Comparison of ENCODE assay signal across 8 cellular contexts in the genomic region with DNA sequence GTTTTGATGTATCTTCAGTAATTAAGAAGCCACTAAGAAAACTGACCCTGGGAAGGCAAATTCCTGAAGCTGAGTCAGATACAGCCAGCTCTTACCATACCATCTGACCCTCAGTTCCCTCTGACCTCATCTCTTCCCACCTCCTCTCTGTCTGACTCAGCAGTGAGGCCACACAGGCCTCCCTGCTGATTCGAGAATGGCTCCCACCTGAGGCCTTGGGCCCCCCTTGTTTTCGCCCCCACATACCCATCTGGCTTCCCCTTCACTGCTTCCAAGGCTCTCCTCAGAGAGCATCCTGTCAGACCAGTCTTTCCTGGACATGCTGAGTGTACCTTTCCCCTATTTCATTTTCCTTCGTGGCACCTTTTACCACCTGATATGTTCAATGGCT.
DNase-seq lines count a peak whose midpoint lies in the region; ATAC-seq, FAIRE-seq and TF ChIP-seq lines count a peak whose summit lies in the region.

No MANE protein-coding gene starts in this region.

- no peak for TF ChIP-seq POLR2A in endothelial cell of umbilical vein (IDR thresholded peaks at IDR 0.05; ENCODE audit: low read depth, low read length)

- H3K27me3 ChIP-seq in endothelial cell of umbilical vein (ENCODE audit: control insufficient read depth in 2 of 2, insufficient read depth in 2 of 2, low read length in 2 of 2), result no peaks in the 10 kb centered on the region
- H3K27me3 ChIP-seq in A673 (replicated peaks; ENCODE audit: insufficient read depth, low read depth, low read length, poor library complexity), result no peaks in the 10 kb centered on the region

- H3K27me3 Mint-ChIP-seq in HFFc6 (ENCODE audit: insufficient read depth), result peaks cover 6% of the 10 kb centered on the region

- H2AFZ ChIP-seq in endothelial cell of umbilical vein (ENCODE audit: low read depth, low read length), result peak overlapping the region; percentile 80

- DNase-seq in HFFc6 (peak; percentile 91), NCI-H226 (peak; percentile 97), endothelial cell of umbilical vein (ENCODE audit: low read depth, low spot score) (peak; percentile 77), omental fat pad (ENCODE audit: low spot score) (peak; percentile 40), A673 (ENCODE audit: low spot score) (no peak), T-helper 9 cell (no peak), NOMO-1 treated with dmso at 0.1 percent for 144 hours (lab: John Stamatoyannopoulos, UW; ENCODE audit: unreplicated experiment) (no peak)

- H4K20me1 ChIP-seq in endothelial cell of umbilical vein (replicated peaks; ENCODE audit: control insufficient read depth, extremely low read depth, insufficient read depth, low read length), result no peaks in the 10 kb centered on the region

- POLR2A ChIA-PET in endothelial cell of umbilical vein (lab: Charles Lee), result interaction anchor here (0.7 kb wide), 1 partner anchor 288 kb away, joined by 4 read pairs; no protein-coding TSS in a partner anchor
- POLR2A ChIA-PET in A673 (lab: Charles Lee; ENCODE audit: low non-redundant PET), result no interaction called here

- H3K9me3 ChIP-seq in endothelial cell of umbilical vein (replicated peaks; ENCODE audit: control insufficient read depth, insufficient read depth, low read length) (no peaks in the 10 kb centered on the region), A673 (ENCODE audit: low read depth, low read length, poor library complexity, severe bottlenecking) (no peaks in the 10 kb centered on the region)

- H3K27ac ChIP-seq in endothelial cell of umbilical vein (ENCODE audit: insufficient read depth, low read depth, low read length) (peak overlapping the region; percentile 93), A673 (ENCODE audit: low read depth, low read length, poor library complexity, severe bottlenecking) (no peak overlapping the region)

- H3K4me1 ChIP-seq in endothelial cell of umbilical vein (ENCODE audit: control insufficient read depth, extremely low read depth, insufficient read depth, low read length) (peaks cover 15% of the 10 kb centered on the region), A673 (ENCODE audit: insufficient read depth, low read length, poor library complexity, severe bottlenecking) (no peaks in the 10 kb centered on the region)

- ATAC-seq in GM18867 (IDR thresholded peaks at IDR 0.05; ENCODE audit: unreplicated experiment) (peak; percentile 83), omental fat pad (ENCODE audit: low FRiP score) (peak; percentile 96)

- H3K4me3 ChIP-seq in endothelial cell of umbilical vein (replicated peaks in 1 of 3; ENCODE audit: insufficient read depth in 1 of 3, low read depth in 1 of 3, low read length in 3 of 3), result peak overlapping the region in 1 of 3 experiments; percentile 5
- no peak overlapping the region for H3K4me3 ChIP-seq in A673 (ENCODE audit: low read depth, low read length, poor library complexity, severe bottlenecking)

- dilution Hi-C loops in endothelial cell of umbilical vein (cut with MboI; ENCODE audit: extremely low pct_ligation_motif_present, low sequenced_read_pairs), result no loop called here

- no peak overlapping the region; the same call in none of the 2 replicates for H3K27ac Mint-ChIP-seq in HFFc6

- H3K9me3 Mint-ChIP-seq in HFFc6, result no peaks in the 10 kb centered on the region

- H3K36me3 ChIP-seq in endothelial cell of umbilical vein (ENCODE audit: control insufficient read depth in 2 of 2, extremely low read depth in 1 of 2, insufficient read depth in 2 of 2, low read length in 2 of 2) (no peaks in the 10 kb centered on the region), A673 (ENCODE audit: insufficient read depth, low read length, poor library complexity, severe bottlenecking) (no peaks in the 10 kb centered on the region)

- FAIRE-seq in endothelial cell of umbilical vein (lab: Jason Lieb, UNC), result peak; percentile 58

- peak overlapping the region; percentile 78; the same call in 1 of the 2 replicates for H3K4me3 Mint-ChIP-seq in HFFc6

- no peaks in the 10 kb centered on the region for H3K79me2 ChIP-seq in endothelial cell of umbilical vein (ENCODE audit: control insufficient read depth, insufficient read depth, low read length)

- H3K9ac ChIP-seq in endothelial cell of umbilical vein (replicated peaks; ENCODE audit: extremely low read depth, insufficient read depth, low read length), result peak overlapping the region; percentile 71

- BruUV-seq in endothelial cell of umbilical vein (replicated peaks; lab: Mats Ljungman, UMichigan) (no TSS peak), A673 (replicated peaks; lab: Mats Ljungman, UMichigan) (no TSS peak)

- intact Hi-C loops in endothelial cell of umbilical vein (cut with micrococcal nuclease) (loop anchor here (1.0 to 5.0 kb wide), 2 partner anchors 32 to 230 kb away; a partner anchor contains a TSS), A673 (cut with micrococcal nuclease; ENCODE audit: unreplicated experiment) (no loop called here)

- H3K4me1 Mint-ChIP-seq in HFFc6 (ENCODE audit: low read depth), result no peaks in the 10 kb centered on the region

- no peaks in the 10 kb centered on the region for H3K9me1 ChIP-seq in endothelial cell of umbilical vein (replicated peaks; ENCODE audit: control insufficient read depth, extremely low read depth, insufficient read depth, low read length)

- CTCF ChIA-PET in endothelial cell of umbilical vein (lab: Charles Lee), result interaction anchor here (1.2 to 1.5 kb wide), 3 partner anchors 24 to 128 kb away, joined by 3 to 6 read pairs (median 5); no protein-coding TSS in a partner anchor
- CTCF ChIA-PET in A673 (lab: Charles Lee), result no interaction called here

- H3K36me3 Mint-ChIP-seq in HFFc6 (ENCODE audit: low read depth), result no peaks in the 10 kb centered on the region; the same call in 1 of the 2 replicates

- no peak for TF ChIP-seq CTCF in HFFc6 (IDR thresholded peaks at IDR 0.05)
- no peak for TF ChIP-seq CTCF in endothelial cell of umbilical vein (IDR thresholded peaks at IDR 0.05; ENCODE audit: extremely low read depth in 1 of 2, insufficient read depth in 1 of 2, low read depth in 1 of 2, low read length in 2 of 2)
- no peak for TF ChIP-seq CTCF in omental fat pad (IDR thresholded peaks at IDR 0.05)
- no peak for TF ChIP-seq CTCF in A673 (conservative IDR thresholded peaks at IDR 0.05; ENCODE audit: low read depth, low read length)

- peak overlapping the region; percentile 65 for H3K4me2 ChIP-seq in endothelial cell of umbilical vein (ENCODE audit: insufficient read depth, low read length)

TF ChIP-seq in endothelial cell of umbilical vein, 7 proteins besides CTCF, POLR2A, EP300 and RAD21:
- peak; percentile 81 for TF ChIP-seq JUN (IDR thresholded peaks at IDR 0.05; ENCODE audit: borderline replicate concordance, insufficient read depth, insufficient read length, low read depth)
- TF ChIP-seq FOS (IDR thresholded peaks at IDR 0.05; ENCODE audit: borderline replicate concordance, insufficient read depth, low read length), result peak; percentile 84
- TF ChIP-seq GATA2 (IDR thresholded peaks at IDR 0.05; ENCODE audit: insufficient read depth, insufficient read length, low read depth, low read length), result no peak

Comparison
In these comparisons a context has a peak if more than half of its experiments do, and no peak if none do; other contexts are left out.
1. DNase-seq: peak in HFFc6 (single experiment), NCI-H226 (single experiment), endothelial cell of umbilical vein (single experiment) and omental fat pad (single experiment); none in A673 (single experiment), T-helper 9 cell (single experiment) and NOMO-1 treated with dmso at 0.1 percent for 144 hours (single experiment).